Comparison of ENCODE assay signal across 18 cellular contexts in the genomic region with DNA sequence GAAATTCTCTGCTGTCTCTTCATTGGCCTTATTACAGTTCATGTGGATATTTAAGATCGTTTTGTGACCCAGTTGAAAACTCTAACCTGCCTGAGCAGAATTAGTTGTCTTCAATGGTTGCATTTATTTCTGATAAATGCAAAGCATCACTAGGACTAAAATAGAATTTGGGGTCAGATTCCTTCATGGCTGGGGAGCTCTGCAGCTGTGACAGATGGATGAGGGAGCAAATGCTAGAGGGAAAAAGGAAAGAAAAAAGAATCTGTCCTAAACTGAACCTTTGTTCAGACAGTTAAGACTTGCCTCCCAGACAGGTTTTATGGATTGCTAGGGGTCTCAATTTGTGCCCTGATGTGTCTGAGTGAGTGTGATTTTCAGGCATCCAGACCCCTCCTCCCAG.
DNase-seq lines count a peak whose midpoint lies in the region; ATAC-seq and TF ChIP-seq lines count a peak whose summit lies in the region.
"Had no signal": no experiment of that assay in that cellular context is flagged by ENCODE, and none has a peak within 500 bp of the region (broad histone marks: within the 10 kb centered on the region; RNA-seq: fewer than 3 reads in every experiment).

No MANE protein-coding gene starts in this region.

- H3K27ac ChIP-seq in substantia nigra (ENCODE audit: low read depth, low read length, poor library complexity, severe bottlenecking), result peak overlapping the region; percentile 21

- DNase-seq in G401 (ENCODE audit: low spot score) (peak; percentile 74), globus pallidus (ENCODE audit: low spot score) (peak; percentile 8), substantia nigra (lab: John Stamatoyannopoulos, UW) (peak in 1 of 49 donors; percentile 5), HEK293T (ENCODE audit: extremely low spot score) (no peak), NCI-H2107 (lab: John Stamatoyannopoulos, UW) (no peak), HT-29 (ENCODE audit: low spot score) (no peak), natural killer cell (no peak)
- DNase-seq: ACHN; BE2C; Calu3; CD8-positive, alpha-beta T cell; DMS79 treated with DMSO at 0.1 percent for 48 hours; EL; GOT3; H7; KG1 had no signal

- POLR2A ChIA-PET in HEK293T (lab: Yijun Ruan, JAX), result no interaction called here

- no peak for ATAC-seq in natural killer cell
- ATAC-seq: CD8-positive, alpha-beta T cell; HCT116 had no signal

- no peak for TF ChIP-seq CTCF in nephron (IDR thresholded peaks at IDR 0.05; ENCODE audit: unreplicated experiment in 3 of 3)
- TF ChIP-seq CTCF in natural killer cell (IDR thresholded peaks at IDR 0.05), result no peak

- H3K36me3 Mint-ChIP-seq in nephron (ENCODE audit: low read depth) (no peaks in the 10 kb centered on the region), natural killer cell (no peaks in the 10 kb centered on the region)
- H3K36me3 Mint-ChIP-seq: CD8-positive, alpha-beta T cell had no signal

- H3K4me3 Mint-ChIP-seq in nephron (no peak overlapping the region), natural killer cell (no peak overlapping the region)
- H3K4me3 Mint-ChIP-seq: CD8-positive, alpha-beta T cell had no signal

- peaks cover 18% of the 10 kb centered on the region for H3K4me1 Mint-ChIP-seq in nephron
- H3K4me1 Mint-ChIP-seq in natural killer cell, result no peaks in the 10 kb centered on the region

- intact Hi-C loops in natural killer cell (cut with micrococcal nuclease), result no loop called here

- peaks cover 14% of the 10 kb centered on the region for H3K9me3 Mint-ChIP-seq in nephron
- H3K9me3 Mint-ChIP-seq in natural killer cell, result no peaks in the 10 kb centered on the region
- H3K9me3 Mint-ChIP-seq: CD8-positive, alpha-beta T cell had no signal

- in situ Hi-C loops in G401 (cut with HindIII; ENCODE audit: low sequenced_read_pairs), result no loop called here

- H3K27me3 Mint-ChIP-seq in nephron (ENCODE audit: low read depth) (no peaks in the 10 kb centered on the region), natural killer cell (ENCODE audit: low read depth in 2 of 2) (peaks cover 6% of the 10 kb centered on the region in 2 donors)

- CTCF ChIA-PET in HEK293T (lab: Yijun Ruan, JAX), result no interaction called here

- H3K27ac Mint-ChIP-seq in nephron (peak overlapping the region; percentile 46 to 55 (median 54)), natural killer cell (no peak overlapping the region)
- H3K27ac Mint-ChIP-seq: CD8-positive, alpha-beta T cell had no signal

TF ChIP-seq in HEK293T, 16 proteins besides CTCF, POLR2A, EP300 and RAD21:
- TF ChIP-seq L3MBTL2 (conservative IDR thresholded peaks at IDR 0.05), result no peak
- TF ChIP-seq NFRKB (IDR thresholded peaks at IDR 0.05), result no peak
- no peak for TF ChIP-seq SP1 (IDR thresholded peaks at IDR 0.05)
- no peak for TF ChIP-seq FOXM1 (IDR thresholded peaks at IDR 0.05; ENCODE audit: borderline replicate concordance)
- TF ChIP-seq ELF4 (IDR thresholded peaks at IDR 0.05), result no peak
- TF ChIP-seq FOXK2 (IDR thresholded peaks at IDR 0.05), result no peak
- no peak for TF ChIP-seq FOXA1 (IDR thresholded peaks at IDR 0.05)
- TF ChIP-seq CTBP1 (IDR thresholded peaks at IDR 0.05; ENCODE audit: borderline replicate concordance), result no peak
- TF ChIP-seq, protein P1, sequence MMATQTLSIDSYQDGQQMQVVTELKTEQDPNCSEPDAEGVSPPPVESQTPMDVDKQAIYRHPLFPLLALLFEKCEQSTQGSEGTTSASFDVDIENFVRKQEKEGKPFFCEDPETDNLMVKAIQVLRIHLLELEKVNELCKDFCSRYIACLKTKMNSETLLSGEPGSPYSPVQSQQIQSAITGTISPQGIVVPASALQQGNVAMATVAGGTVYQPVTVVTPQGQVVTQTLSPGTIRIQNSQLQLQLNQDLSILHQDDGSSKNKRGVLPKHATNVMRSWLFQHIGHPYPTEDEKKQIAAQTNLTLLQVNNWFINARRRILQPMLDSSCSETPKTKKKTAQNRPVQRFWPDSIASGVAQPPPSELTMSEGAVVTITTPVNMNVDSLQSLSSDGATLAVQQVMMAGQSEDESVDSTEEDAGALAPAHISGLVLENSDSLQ (IDR thresholded peaks at IDR 0.05), result no peak
- TF ChIP-seq ZNF384 (IDR thresholded peaks at IDR 0.05), result no peak
- TF ChIP-seq SUZ12 (IDR thresholded peaks at IDR 0.05), result no peak
- TF ChIP-seq TARDBP (IDR thresholded peaks at IDR 0.05), result no peak
- no peak for TF ChIP-seq BHLHE40 (IDR thresholded peaks at IDR 0.05; ENCODE audit: borderline replicate concordance)
- TF ChIP-seq ARNT (IDR thresholded peaks at IDR 0.05), result no peak
- no peak for TF ChIP-seq HDGF (IDR thresholded peaks at IDR 0.05; ENCODE audit: borderline replicate concordance)
- no peak for TF ChIP-seq LEF1 (IDR thresholded peaks at IDR 0.05; ENCODE audit: borderline replicate concordance)

Comparison
In these comparisons a context has a peak if more than half of its experiments do, and no peak if none do; other contexts are left out.
1. DNase-seq: peak in G401 (single experiment) and globus pallidus (single experiment); none in HEK293T (single experiment), NCI-H2107 (single experiment), HT-29 (single experiment) and natural killer cell (single experiment).
2. H3K27ac Mint-ChIP-seq: peak in nephron (3 of 3); none in natural killer cell (0 of 2).